9 cellular contexts compared by ENCODE assay signal in the genomic region with DNA sequence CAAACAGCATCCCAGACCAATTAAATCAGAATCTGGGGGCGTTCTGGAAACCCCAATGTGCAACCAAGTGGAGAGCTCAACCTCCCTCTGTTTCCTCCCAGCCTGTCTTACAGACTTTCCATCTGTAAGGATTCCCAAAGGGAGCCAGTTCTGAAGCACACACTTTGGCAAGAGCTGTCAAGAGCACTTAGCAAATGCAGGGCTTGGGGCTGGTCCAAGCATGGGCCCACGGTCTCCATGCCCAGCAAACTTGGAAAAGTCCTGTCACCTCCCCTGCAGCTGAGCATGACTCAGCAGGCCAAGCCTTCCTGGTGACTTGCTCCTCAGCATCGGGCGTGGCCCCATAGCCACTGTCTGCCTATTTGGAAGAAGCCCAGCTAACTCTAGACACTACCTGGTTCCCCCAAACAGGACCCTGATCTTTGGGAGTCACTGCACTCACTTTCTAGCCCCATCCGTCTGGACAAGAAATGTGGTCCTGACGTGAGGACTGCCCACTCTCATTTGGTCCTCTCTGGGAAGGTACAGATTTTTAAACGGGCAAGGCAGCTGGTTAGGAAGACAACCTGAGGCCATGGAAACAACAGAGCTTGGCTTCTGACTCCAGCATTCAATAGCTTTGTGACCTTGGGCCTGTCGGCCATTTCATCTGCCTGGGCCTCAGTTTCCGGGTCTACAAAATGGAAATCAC. TPM values are rescaled to one million over a fixed set of nuclear protein-coding genes. Genes with fewer than 3 reads are reported as not detected.
DNase-seq lines count a peak whose midpoint lies in the region; ATAC-seq, FAIRE-seq and TF ChIP-seq lines count a peak whose summit lies in the region.
"Had no signal": no experiment of that assay in that cellular context is flagged by ENCODE, and none has a peak within 500 bp of the region (broad histone marks: within the 10 kb centered on the region; RNA-seq: fewer than 3 reads in every experiment).

No MANE protein-coding gene starts in this region.

- no peaks in the 10 kb centered on the region for H3K27me3 Mint-ChIP-seq in CD4-positive, CD25-positive, alpha-beta regulatory T cell
- no peaks in the 10 kb centered on the region for H3K27me3 Mint-ChIP-seq in activated naive CD4-positive, alpha-beta T cell treated with anti-CD3 and anti-CD28 coated beads, Interleukin-2, amount 50 U/mL, for 24 hours

- H3K4me3 Mint-ChIP-seq in CD4-positive, CD25-positive, alpha-beta regulatory T cell = peak overlapping the region in 2 of 4 donors; percentile 2 to 63
- no peak overlapping the region for H3K4me3 Mint-ChIP-seq in activated naive CD4-positive, alpha-beta T cell treated with anti-CD3 and anti-CD28 coated beads, Interleukin-2, amount 50 U/mL, for 24 hours

- no peaks in the 10 kb centered on the region for H3K9me3 ChIP-seq in CD4-positive, CD25-positive, alpha-beta regulatory T cell (ENCODE audit: control insufficient read depth in 2 of 2, low read length in 2 of 2)
- H3K9me3 ChIP-seq in heart left ventricle (no peaks in the 10 kb centered on the region), WERI-Rb-1 (ENCODE audit: severe bottlenecking) (no peaks in the 10 kb centered on the region)

- peak in 1 of 3 donors; percentile 42 for DNase-seq in CD4-positive, CD25-positive, alpha-beta regulatory T cell
- peak; percentile 32 for DNase-seq in NCI-H1105 (lab: John Stamatoyannopoulos, UW)
- peak; percentile 77 to 93 (median 86) for DNase-seq in heart left ventricle
- DNase-seq in renal cortical epithelial cell (ENCODE audit: low read depth) = peak; percentile 82
- DNase-seq in HTR-8/SVneo (ENCODE audit: insufficient read length, low spot score) = no peak
- no peak for DNase-seq in WERI-Rb-1

- peaks cover 51% of the 10 kb centered on the region for H3K36me3 ChIP-seq in CD4-positive, CD25-positive, alpha-beta regulatory T cell (ENCODE audit: control insufficient read depth, insufficient read depth, low read length)
- peaks cover 0 to 12% (median 0%) of the 10 kb centered on the region in 9 donors for H3K36me3 ChIP-seq in heart left ventricle
- H3K36me3 ChIP-seq in WERI-Rb-1 = peaks cover 90% of the 10 kb centered on the region

- peaks cover 0 to 99% (median 81%) of the 10 kb centered on the region in 4 donors for H3K4me1 Mint-ChIP-seq in CD4-positive, CD25-positive, alpha-beta regulatory T cell
- peaks cover 98% of the 10 kb centered on the region for H3K4me1 Mint-ChIP-seq in activated naive CD4-positive, alpha-beta T cell treated with anti-CD3 and anti-CD28 coated beads, Interleukin-2, amount 50 U/mL, for 24 hours

- FAIRE-seq in HTR-8/SVneo (lab: Jason Lieb, UNC) = no peak

- no peaks in the 10 kb centered on the region for H3K27me3 ChIP-seq in CD4-positive, CD25-positive, alpha-beta regulatory T cell (ENCODE audit: control insufficient read depth, insufficient read depth, low read length)
- H3K27me3 ChIP-seq in heart left ventricle = no peaks in the 10 kb centered on the region
- H3K27me3 ChIP-seq in WERI-Rb-1 (ENCODE audit: insufficient read depth, low read depth, severe bottlenecking) = no peaks in the 10 kb centered on the region

- no peak for TF ChIP-seq POLR2A in heart left ventricle (IDR thresholded peaks at IDR 0.05)

- intact Hi-C loops in heart left ventricle (cut with DNase I) = no loop called here

- H3K9me3 Mint-ChIP-seq in CD4-positive, CD25-positive, alpha-beta regulatory T cell = no peaks in the 10 kb centered on the region
- H3K9me3 Mint-ChIP-seq in activated naive CD4-positive, alpha-beta T cell treated with anti-CD3 and anti-CD28 coated beads, Interleukin-2, amount 50 U/mL, for 24 hours = no peaks in the 10 kb centered on the region

- H3K4me3 ChIP-seq in CD4-positive, CD25-positive, alpha-beta regulatory T cell (ENCODE audit: low read depth, low read length) = peak overlapping the region; percentile 7
- H3K4me3 ChIP-seq in heart left ventricle = no peak overlapping the region
- H3K4me3 ChIP-seq in WERI-Rb-1 (ENCODE audit: low read depth, low read length) = no peak overlapping the region

- H3K27ac ChIP-seq in CD4-positive, CD25-positive, alpha-beta regulatory T cell (ENCODE audit: insufficient read depth, low read length, poor library complexity, severe bottlenecking) = no peak overlapping the region
- H3K27ac ChIP-seq in heart left ventricle (peak overlapping the region; percentile 37 to 92 (median 82)), WERI-Rb-1 (no peak overlapping the region)
- H3K27ac ChIP-seq: HL-60 had no signal

- peaks cover 42% of the 10 kb centered on the region for H3K36me3 Mint-ChIP-seq in CD4-positive, CD25-positive, alpha-beta regulatory T cell
- peaks cover 12% of the 10 kb centered on the region for H3K36me3 Mint-ChIP-seq in activated naive CD4-positive, alpha-beta T cell treated with anti-CD3 and anti-CD28 coated beads, Interleukin-2, amount 50 U/mL, for 24 hours

- no peak for TF ChIP-seq CTCF in heart left ventricle (IDR thresholded peaks at IDR 0.05)
- no peak for TF ChIP-seq CTCF in WERI-Rb-1 (IDR thresholded peaks at IDR 0.05; ENCODE audit: low read depth, low read length)

- H3K27ac Mint-ChIP-seq in CD4-positive, CD25-positive, alpha-beta regulatory T cell = peak overlapping the region; percentile 72 to 99 (median 93)
- peak overlapping the region; percentile 81 for H3K27ac Mint-ChIP-seq in activated naive CD4-positive, alpha-beta T cell treated with anti-CD3 and anti-CD28 coated beads, Interleukin-2, amount 50 U/mL, for 24 hours

- WGBS in heart left ventricle, 4 donors = 50 to 56% (median 53%) methylated on average over 9 of the region's 9 CpGs

- peaks cover 91% of the 10 kb centered on the region for H3K4me1 ChIP-seq in CD4-positive, CD25-positive, alpha-beta regulatory T cell (ENCODE audit: control insufficient read depth, insufficient read depth, low read length, poor library complexity, severe bottlenecking)
- H3K4me1 ChIP-seq in heart left ventricle = peaks cover 7 to 98% (median 66%) of the 10 kb centered on the region in 12 donors

- no peak for ATAC-seq in CD4-positive, CD25-positive, alpha-beta regulatory T cell (ENCODE audit: low read depth in 2 of 2)
- ATAC-seq in heart left ventricle (peak; percentile 70 to 80 (median 78)), HG03025 (IDR thresholded peaks at IDR 0.05; ENCODE audit: low FRiP score, unreplicated experiment) (no peak)

RNA-seq across cellular contexts. Expression of gene SLC2A1, which starts 16.9 kb away (rescaled TPM):
- total RNA-seq in CD4-positive, CD25-positive, alpha-beta regulatory T cell = 60.2 TPM
- polyA plus RNA-seq in CD4-positive, CD25-positive, alpha-beta regulatory T cell = 10 to 100 TPM; 22.0 to 25.5 (median 23.6) TPM
- total RNA-seq in heart left ventricle = 10 to 100 TPM; 19.0 to 88.1 (median 29.9) TPM
- 100 to 1,000 TPM in 1 of 2 donors, 10 to 100 TPM in 1; 10.6 to 196 TPM for polyA plus RNA-seq in heart left ventricle
- 413 and 578 TPM in 2 replicates for total RNA-seq in renal cortical epithelial cell

Comparison
In these comparisons a context has a peak if more than half of its experiments do, and no peak if none do; other contexts are left out.
1. ATAC-seq: peak in heart left ventricle (4 of 4); none in CD4-positive, CD25-positive, alpha-beta regulatory T cell (0 of 2) and HG03025 (single experiment).
2. DNase-seq: peak in NCI-H1105 (single experiment), heart left ventricle (5 of 5) and renal cortical epithelial cell (single experiment); none in HTR-8/SVneo (single experiment) and WERI-Rb-1 (single experiment).
3. H3K27ac ChIP-seq: peak in heart left ventricle (12 of 12); none in CD4-positive, CD25-positive, alpha-beta regulatory T cell (single experiment) and WERI-Rb-1 (single experiment).